31 cellular contexts compared by ENCODE assay signal in genomic region chr1:217190359-217190758, GRCh38.
"Had no signal": no experiment of that assay in that cellular context is flagged by ENCODE, and none has a peak within 500 bp of the region (broad histone marks: within the 10 kb centered on the region; RNA-seq: fewer than 3 reads in every experiment).

No MANE protein-coding gene starts in this region.

- H3K9me3 ChIP-seq: SJCRH30 had no signal

- H3K27ac ChIP-seq: KMS-11, PC-9, RWPE1, SJCRH30, SK-N-MC had no signal

- DNase-seq: Karpas-422, MM.1S, MV-4-11, NCI-H1092, NCI-H1105, NCI-H1417 treated with DMSO at 0.1 percent for 48 hours, NCI-H1436 treated with DMSO at 0.1 percent for 48 hours, NCI-H1694 treated with DMSO at 0.1 percent for 48 hours, NCI-H187 treated with DMSO at 0.1 percent for 48 hours, NCI-H2029, NCI-H2081, NCI-H2171, NCI-H226, NCI-H446 treated with DMSO at 0.1 percent for 48 hours, NCI-H510A, NCI-H524, NCI-H526, NCI-H69, NCI-H748 treated with DMSO at 0.1 percent for 48 hours, NCI-H82, PC-9, SHP77, SIG-M5 had no signal

- H3K4me1 ChIP-seq: SJCRH30 had no signal

- H3K4me2 ChIP-seq: KMS-11, PC-9 had no signal

- ATAC-seq: Panc1, Right ventricle myocardium inferior, SK-N-SH treated with all-trans-retinoic acid at 6 μM for 48 hours had no signal

- FAIRE-seq: RCC 7860 had no signal

- H3K9ac ChIP-seq: KMS-11 had no signal

- H3K27me3 ChIP-seq: SJCRH30 had no signal

- H3K4me3 ChIP-seq: PC-9, SJCRH30, SK-N-MC had no signal

- H2AFZ ChIP-seq: PC-9 had no signal

- H3K36me3 ChIP-seq: SJCRH30 had no signal
